Comparison of ENCODE assay signal across 37 cellular contexts in genomic region chr13:75088915-75089314, GRCh38.
A peak's percentile ranks its signal among the peaks of the same experiment; 100 is the strongest.
DNase-seq lines count a peak whose midpoint lies in the region; ATAC-seq, FAIRE-seq and TF ChIP-seq lines count a peak whose summit lies in the region.
"Had no signal": no experiment of that assay in that cellular context is flagged by ENCODE, and none has a peak within 500 bp of the region (broad histone marks: within the 10 kb centered on the region; RNA-seq: fewer than 3 reads in every experiment).

No MANE protein-coding gene starts in this region.

- H3K27ac ChIP-seq in GM23338 (ENCODE audit: low read depth) (no peak overlapping the region), GM12878 (ENCODE audit: control insufficient read depth, insufficient read depth) (no peak overlapping the region), H1 (ENCODE audit: low read depth, low read length) (no peak overlapping the region), brain microvascular endothelial cell (no peak overlapping the region)
- H3K27ac ChIP-seq: 22Rv1; A549; BLaER1; BLaER1 treated with 17β-estradiol and CSF1 and Interleukin-3, amounts not matched to agents 10 nM and 100 nM; C4-2B had no signal

- H3K36me3 Mint-ChIP-seq in GM23338 (ENCODE audit: low read depth), result no peaks in the 10 kb centered on the region
- H3K36me3 Mint-ChIP-seq: CD14-positive monocyte; CD4-positive, alpha-beta memory T cell; CD4-positive, CD25-positive, alpha-beta regulatory T cell; CD8-positive, alpha-beta memory T cell; CD8-positive, alpha-beta T cell had no signal

- DNase-seq in GM23338 (ENCODE audit: low spot score) (no peak), GM12878 (ENCODE audit: low read depth, low spot score) (no peak), H1 (ENCODE audit: low read depth in 1 of 2, low spot score in 2 of 2) (no peak), fibroblast of pulmonary artery (ENCODE audit: low read depth) (peak; percentile 8), brain microvascular endothelial cell (no peak), amygdala (lab: John Stamatoyannopoulos, UW) (no peak), NCI-H1417 (lab: John Stamatoyannopoulos, UW) (no peak)
- no peak for DNase-seq in activated CD4-positive, alpha-beta T cell treated with anti-CD3 and anti-CD28 coated beads, Interleukin-2, amount 50 U/mL, for 4 hours
- DNase-seq: 8988T; ACHN; AML-193; BE2C; C1 segment of cervical spinal cord; Caco-2; Calu3; CD4-positive, alpha-beta memory T cell; CD4-positive, alpha-beta T cell; CD4-positive, CD25-positive, alpha-beta regulatory T cell; CD8-positive, alpha-beta memory T cell; CD8-positive, alpha-beta T cell; COR-L47; DMS 273 treated with DMSO at 0.1 percent for 48 hours; DMS153; DMS53; DMS79; DMS79 treated with DMSO at 0.1 percent for 48 hours; DND-41; EL had no signal

- TF ChIP-seq EP300 in GM12878 (IDR thresholded peaks at IDR 0.05; ENCODE audit: borderline replicate concordance in 1 of 2, control insufficient read depth in 1 of 2, low read depth in 2 of 2, low read length in 2 of 2), result no peak
- TF ChIP-seq EP300 in H1 (IDR thresholded peaks at IDR 0.05; ENCODE audit: borderline replicate concordance in 1 of 2, low read depth in 2 of 2, low read length in 2 of 2), result no peak

- H3K4me1 Mint-ChIP-seq in GM23338, result peaks cover 7% of the 10 kb centered on the region
- H3K4me1 Mint-ChIP-seq: B cell, CD14-positive monocyte had no signal

- H4K5ac ChIP-seq in H1 (ENCODE audit: insufficient read length, low read depth, low read length), result no peak overlapping the region

- no peaks in the 10 kb centered on the region for H3K36me3 ChIP-seq in GM23338 (ENCODE audit: insufficient read depth)
- H3K36me3 ChIP-seq in GM12878 (ENCODE audit: control insufficient read depth in 2 of 2, insufficient read depth in 2 of 2, low read length in 1 of 2), result no peaks in the 10 kb centered on the region
- H3K36me3 ChIP-seq in H1 (ENCODE audit: control insufficient read depth in 2 of 4, insufficient read depth in 4 of 4, low read length in 3 of 4), result no peaks in the 10 kb centered on the region
- no peaks in the 10 kb centered on the region for H3K36me3 ChIP-seq in brain microvascular endothelial cell (replicated peaks)
- H3K36me3 ChIP-seq: BE2C; BLaER1; BLaER1 treated with 17β-estradiol and CSF1 and Interleukin-3, amounts not matched to agents 10 nM and 100 nM had no signal

- no peaks in the 10 kb centered on the region for H3K9me3 ChIP-seq in GM12878 (replicated peaks; ENCODE audit: control insufficient read depth, insufficient read depth, low read length)
- no peaks in the 10 kb centered on the region for H3K9me3 ChIP-seq in H1 (ENCODE audit: insufficient read depth in 2 of 2, low read depth in 1 of 2, low read length in 1 of 2)
- H3K9me3 ChIP-seq: A549; BE2C; BLaER1; BLaER1 treated with 17β-estradiol and CSF1 and Interleukin-3, amounts not matched to agents 10 nM and 100 nM; Caco-2 had no signal

- H3K4me3 ChIP-seq in GM23338, result no peak overlapping the region
- no peak overlapping the region for H3K4me3 ChIP-seq in GM12878
- H3K4me3 ChIP-seq in H1 (ENCODE audit: extremely low read depth in 1 of 4, insufficient read depth in 2 of 4, low read depth in 3 of 4, low read length in 4 of 4), result no peak overlapping the region
- no peak overlapping the region for H3K4me3 ChIP-seq in fibroblast of pulmonary artery (replicated peaks; ENCODE audit: low read depth, low read length)
- no peak overlapping the region for H3K4me3 ChIP-seq in brain microvascular endothelial cell (ENCODE audit: low read depth, low read length)
- H3K4me3 ChIP-seq: A549; BLaER1; BLaER1 treated with 17β-estradiol and CSF1 and Interleukin-3, amounts not matched to agents 10 nM and 100 nM had no signal

- RAD21 ChIA-PET in GM12878 (lab: Charles Lee; ENCODE audit: unreplicated experiment), result no interaction called here

- CTCF ChIA-PET in GM12878 (lab: Yijun Ruan, JAX) (no interaction called here), H1 (lab: Charles Lee; ENCODE audit: partially characterized antibody) (no interaction called here)

- H4K20me1 ChIP-seq in GM23338 (replicated peaks; ENCODE audit: insufficient read depth) (no peaks in the 10 kb centered on the region), GM12878 (ENCODE audit: control insufficient read depth, insufficient read depth) (no peaks in the 10 kb centered on the region), H1 (replicated peaks in 1 of 2; ENCODE audit: control insufficient read depth in 1 of 2, insufficient read depth in 2 of 2, low read length in 2 of 2) (no peaks in the 10 kb centered on the region)
- H4K20me1 ChIP-seq: BLaER1; BLaER1 treated with 17β-estradiol and CSF1 and Interleukin-3, amounts not matched to agents 10 nM and 100 nM had no signal

- WGBS in GM12878 (ENCODE audit: insufficient coverage, insufficient replicate concordance, low lambda C conversion rate, missing lambda C conversion rate), result 21% methylated on average over 4 of the region's 4 CpGs
- WGBS in H1 (ENCODE audit: extremely low coverage in 1 of 2, insufficient coverage in 1 of 2, insufficient read length in 1 of 2, insufficient replicate concordance in 2 of 2, low coverage in 1 of 2, low lambda C conversion rate in 2 of 2, missing lambda C conversion rate in 1 of 2), 2 experiments, result 89% methylated on average over 4 of the region's 4 CpGs; no CpG with 5 or more reads in 1 of the 2 experiments

- H2AFZ ChIP-seq in GM23338, result no peak overlapping the region
- no peak overlapping the region for H2AFZ ChIP-seq in GM12878 (ENCODE audit: control insufficient read depth, low read depth, low read length)
- no peak overlapping the region for H2AFZ ChIP-seq in H1 (ENCODE audit: low read length)

- no peaks in the 10 kb centered on the region for H3K27me3 Mint-ChIP-seq in GM23338 (ENCODE audit: insufficient read depth, low read depth, poor library complexity)
- H3K27me3 Mint-ChIP-seq: B cell; CD4-positive, alpha-beta T cell had no signal

- H3K9ac ChIP-seq in GM12878 (ENCODE audit: control insufficient read depth, insufficient read depth, low read length), result no peak overlapping the region
- no peak overlapping the region for H3K9ac ChIP-seq in H1 (replicated peaks in 1 of 4; ENCODE audit: extremely low read depth in 1 of 4, low read depth in 3 of 4, low read length in 3 of 4)
- H3K9ac ChIP-seq: BLaER1; BLaER1 treated with 17β-estradiol and CSF1 and Interleukin-3, amounts not matched to agents 10 nM and 100 nM had no signal

- H3K18ac ChIP-seq in H1 (ENCODE audit: extremely low read depth, low read length), result no peak overlapping the region

- no peak for ATAC-seq in GM23338
- no peak for ATAC-seq in GM12878
- ATAC-seq: A549; CD8-positive, alpha-beta T cell had no signal

- no peaks in the 10 kb centered on the region for H3F3A ChIP-seq in GM23338 (replicated peaks; ENCODE audit: low read depth)

- H3K56ac ChIP-seq in H1 (replicated peaks; ENCODE audit: insufficient read length, low read depth, low read length), result peak overlapping the region; percentile 30

- no peak overlapping the region for H2BK20ac ChIP-seq in H1 (ENCODE audit: low read length)

- no peaks in the 10 kb centered on the region for H3K9me2 ChIP-seq in GM23338 (ENCODE audit: insufficient read depth)

- POLR2A ChIA-PET in GM12878 (lab: Charles Lee), result no interaction called here
- POLR2A ChIA-PET in H1 (lab: Charles Lee; ENCODE audit: partially characterized antibody), result no interaction called here

- H2BK12ac ChIP-seq in H1 (ENCODE audit: low read depth, low read length), result no peak overlapping the region

- no peak overlapping the region for H2BK5ac ChIP-seq in H1 (ENCODE audit: low read depth, low read length)

- no peak for TF ChIP-seq POLR2A in GM12878 (IDR thresholded peaks at IDR 0.05; ENCODE audit: low read depth, low read length)
- TF ChIP-seq POLR2A in H1 (IDR thresholded peaks at IDR 0.05; ENCODE audit: control extremely low read depth in 1 of 2, low read depth in 2 of 2, low read length in 2 of 2), result no peak

- FAIRE-seq in GM12878 (lab: Jason Lieb, UNC), result no peak
- no peak for FAIRE-seq in H1 (lab: Jason Lieb, UNC)
- FAIRE-seq: A204.1, A549, D721Med had no signal

- no peaks in the 10 kb centered on the region for H3K23me2 ChIP-seq in H1 (ENCODE audit: low read depth, low read length)

- intact Hi-C loops in GM12878 (cut with micrococcal nuclease; ENCODE audit: unreplicated experiment), result no loop called here

- no peak for TF ChIP-seq RAD21 in GM12878 (IDR thresholded peaks at IDR 0.05; ENCODE audit: insufficient read depth, low read depth, low read length)
- no peak for TF ChIP-seq RAD21 in H1 (IDR thresholded peaks at IDR 0.05 in 1 of 2, conservative IDR thresholded peaks at IDR 0.05 in 1 of 2; ENCODE audit: low read depth in 2 of 2, low read length in 2 of 2)

- no peaks in the 10 kb centered on the region for H3K27me3 ChIP-seq in GM23338 (ENCODE audit: insufficient read depth)
- H3K27me3 ChIP-seq in GM12878 (replicated peaks in 1 of 2; ENCODE audit: control insufficient read depth in 2 of 2, insufficient read depth in 2 of 2, low read length in 1 of 2), result no peaks in the 10 kb centered on the region
- H3K27me3 ChIP-seq in H1 (replicated peaks in 1 of 4; ENCODE audit: control insufficient read depth in 3 of 4, extremely low read depth in 1 of 4, insufficient read depth in 3 of 4, low read length in 3 of 4), result no peaks in the 10 kb centered on the region
- H3K27me3 ChIP-seq in brain microvascular endothelial cell (replicated peaks), result no peaks in the 10 kb centered on the region
- H3K27me3 ChIP-seq: BE2C; BLaER1; BLaER1 treated with 17β-estradiol and CSF1 and Interleukin-3, amounts not matched to agents 10 nM and 100 nM had no signal

- H3K4me2 ChIP-seq in GM23338 (no peak overlapping the region), GM12878 (ENCODE audit: control insufficient read depth, insufficient read depth) (no peak overlapping the region), H1 (ENCODE audit: insufficient read depth in 1 of 2, low read depth in 2 of 2, low read length in 2 of 2) (no peak overlapping the region)
- H3K4me2 ChIP-seq: A549; BLaER1; BLaER1 treated with 17β-estradiol and CSF1 and Interleukin-3, amounts not matched to agents 10 nM and 100 nM had no signal

- no peak overlapping the region for H3K14ac ChIP-seq in H1 (ENCODE audit: insufficient read length)

- no peak overlapping the region for H2AK5ac ChIP-seq in H1 (ENCODE audit: low read depth, low read length)

- no peak overlapping the region for H3K4me3 Mint-ChIP-seq in GM23338
- H3K4me3 Mint-ChIP-seq: B cell; CD14-positive monocyte; CD4-positive, alpha-beta memory T cell; CD4-positive, alpha-beta T cell; CD4-positive, CD25-positive, alpha-beta regulatory T cell; CD8-positive, alpha-beta memory T cell; CD8-positive, alpha-beta T cell had no signal

- in situ Hi-C loops in GM12878 (cut with MboI) (no loop called here), brain microvascular endothelial cell (cut with HindIII; ENCODE audit: low pct_ligation_motif_present, low sequenced_read_pairs) (no loop called here)

- no peak overlapping the region for H3K23ac ChIP-seq in H1 (ENCODE audit: insufficient read length)

- H2BK120ac ChIP-seq in H1 (replicated peaks; ENCODE audit: low read depth, low read length), result no peak overlapping the region

- TF ChIP-seq CTCF in GM23338 (conservative IDR thresholded peaks at IDR 0.05; ENCODE audit: low read depth in 2 of 2) (no peak), GM12878 (IDR thresholded peaks at IDR 0.05 in 2 of 3, conservative IDR thresholded peaks at IDR 0.05 in 1 of 3; ENCODE audit: control insufficient read depth in 2 of 3, extremely low read depth in 1 of 3, insufficient read depth in 1 of 3, low read depth in 3 of 3, low read length in 3 of 3) (no peak), H1 (IDR thresholded peaks at IDR 0.05; ENCODE audit: control extremely low read depth in 1 of 3, insufficient read depth in 1 of 3, low read depth in 1 of 3, low read length in 3 of 3) (no peak), fibroblast of pulmonary artery (IDR thresholded peaks at IDR 0.05; ENCODE audit: low read length, missing control alignments) (no peak), brain microvascular endothelial cell (IDR thresholded peaks at IDR 0.05; ENCODE audit: low read depth, low read length, missing control alignments) (no peak)

- SMC1A ChIA-PET in GM12878 (lab: Charles Lee; ENCODE audit: uncharacterized antibody, unreplicated experiment), result no interaction called here

- H3K79me1 ChIP-seq in H1 (ENCODE audit: low read depth, low read length), result no peaks in the 10 kb centered on the region

- H3K79me2 ChIP-seq in GM23338 (replicated peaks; ENCODE audit: insufficient read depth) (no peaks in the 10 kb centered on the region), GM12878 (ENCODE audit: control insufficient read depth, insufficient read depth, low read length) (no peaks in the 10 kb centered on the region), H1 (ENCODE audit: control insufficient read depth in 1 of 2, insufficient read depth in 2 of 2, low read length in 2 of 2) (no peaks in the 10 kb centered on the region)

- BruUV-seq in GM12878 (replicated peaks; lab: Mats Ljungman, UMichigan), result no TSS peak

- no peak overlapping the region for H4K91ac ChIP-seq in H1 (replicated peaks; ENCODE audit: insufficient read length, low read length)

- H3K27ac Mint-ChIP-seq in GM23338, result peak overlapping the region; percentile 7; the same call in 1 of the 2 replicates
- H3K27ac Mint-ChIP-seq: B cell; CD14-positive monocyte; CD4-positive, alpha-beta memory T cell; CD4-positive, alpha-beta T cell; CD4-positive, CD25-positive, alpha-beta regulatory T cell; CD8-positive, alpha-beta memory T cell; CD8-positive, alpha-beta T cell had no signal

- no peak overlapping the region for H3K4ac ChIP-seq in H1 (replicated peaks; ENCODE audit: insufficient read length, low read depth, low read length)

- no peak overlapping the region for H4K8ac ChIP-seq in H1 (ENCODE audit: extremely low read depth, insufficient read depth, low read length)

- no peaks in the 10 kb centered on the region for H3K9me3 Mint-ChIP-seq in GM23338
- H3K9me3 Mint-ChIP-seq: CD4-positive, alpha-beta memory T cell; CD4-positive, alpha-beta T cell; CD8-positive, alpha-beta memory T cell; CD8-positive, alpha-beta T cell had no signal

- H3K4me1 ChIP-seq in GM23338 (ENCODE audit: insufficient read depth) (no peaks in the 10 kb centered on the region), GM12878 (ENCODE audit: control insufficient read depth, insufficient read depth, low read length) (no peaks in the 10 kb centered on the region), H1 (replicated peaks in 1 of 4; ENCODE audit: control insufficient read depth in 3 of 4, insufficient read depth in 4 of 4, low read length in 3 of 4) (no peaks in the 10 kb centered on the region)
- H3K4me1 ChIP-seq: A549; BE2C; BLaER1; BLaER1 treated with 17β-estradiol and CSF1 and Interleukin-3, amounts not matched to agents 10 nM and 100 nM; Caco-2 had no signal

- no peak overlapping the region for H2BK15ac ChIP-seq in H1 (ENCODE audit: low read length)
